ENCODE assay signal across 8 cellular contexts in genomic region chr4:98446499-98447375, GRCh38.
DNase-seq lines count a peak whose midpoint lies in the region; ATAC-seq and TF ChIP-seq lines count a peak whose summit lies in the region.

No MANE protein-coding gene starts in this region.

- H3K27ac Mint-ChIP-seq in CD8-positive, alpha-beta T cell: peak overlapping the region; percentile 90

- TF ChIP-seq CTCF in CD8-positive, alpha-beta T cell (IDR thresholded peaks at IDR 0.05): no peak

- H3K27me3 ChIP-seq in CD8-positive, alpha-beta T cell (ENCODE audit: insufficient read depth, low read length): no peaks in the 10 kb centered on the region

- DNase-seq in CD8-positive, alpha-beta T cell: peak; percentile 18 to 74 (median 57)
- DNase-seq in KG1 (lab: John Stamatoyannopoulos, UW) (peak; percentile 74), germinal center (ENCODE audit: low spot score) (peak; percentile 44), DMS53 (lab: John Stamatoyannopoulos, UW) (no peak), cerebellar cortex (ENCODE audit: low spot score) (no peak)
- DNase-seq in activated CD8-positive, alpha-beta memory T cell treated with anti-CD3 and anti-CD28 coated beads, Interleukin-2, amount 50 U/mL, for 48 hours: peak; percentile 69
- DNase-seq in stimulated activated CD8-positive, alpha-beta memory T cell treated with anti-CD3 and anti-CD28 coated beads, Interleukin-4, amount 100 ng/mL, for 4 hours (ENCODE audit: low read depth in 2 of 2, low spot score in 1 of 2): peak; percentile 27 to 44

- H3K36me3 ChIP-seq in CD8-positive, alpha-beta T cell (ENCODE audit: insufficient read depth, low read length): peaks cover 7% of the 10 kb centered on the region

- ATAC-seq in CD8-positive, alpha-beta T cell: peak; percentile 87
- ATAC-seq in GM21528 (IDR thresholded peaks at IDR 0.05; ENCODE audit: low FRiP score, unreplicated experiment): peak; percentile 80

- no peaks in the 10 kb centered on the region for H3K27me3 Mint-ChIP-seq in CD8-positive, alpha-beta T cell (ENCODE audit: low read depth)

- no peaks in the 10 kb centered on the region for H3K9me3 ChIP-seq in CD8-positive, alpha-beta T cell (ENCODE audit: low read length)

- intact Hi-C loops in CD8-positive, alpha-beta T cell (cut with DNase I, micrococcal nuclease): loop anchor here (1.0 to 5.0 kb wide), 4 partner anchors 184 to 304 kb away; partner anchors contain the start of genes RAP1GDS1 (in 2 of the 2) and STPG2 (in 1 of the 2)

- H3K4me1 ChIP-seq in CD8-positive, alpha-beta T cell (ENCODE audit: insufficient read depth, low read length): peaks cover 35% of the 10 kb centered on the region

- POLR2A ChIA-PET in CD8-positive, alpha-beta T cell (lab: Charles Lee): no interaction called here

- peak overlapping the region; percentile 9 for H3K4me3 ChIP-seq in CD8-positive, alpha-beta T cell (ENCODE audit: low read depth, low read length)

- H3K36me3 Mint-ChIP-seq in CD8-positive, alpha-beta T cell: peaks cover 20% of the 10 kb centered on the region

- H3K9me3 Mint-ChIP-seq in CD8-positive, alpha-beta T cell: no peaks in the 10 kb centered on the region

- H3K4me3 Mint-ChIP-seq in CD8-positive, alpha-beta T cell: peak overlapping the region; percentile 68

- no peak overlapping the region for H3K27ac ChIP-seq in CD8-positive, alpha-beta T cell (ENCODE audit: low read depth, low read length)

- CTCF ChIA-PET in CD8-positive, alpha-beta T cell (lab: Charles Lee): interaction anchor here (1.0 kb wide), 1 partner anchor 13 kb away, joined by 3 read pairs; no protein-coding TSS in a partner anchor

- H3K4me1 Mint-ChIP-seq in CD8-positive, alpha-beta T cell (ENCODE audit: low read depth): peaks cover 38% of the 10 kb centered on the region

Comparison
In these comparisons a context has a peak if more than half of its experiments do, and no peak if none do; other contexts are left out.
1. DNase-seq: peak in CD8-positive, alpha-beta T cell (7 of 7), KG1 (single experiment), activated CD8-positive, alpha-beta memory T cell treated with anti-CD3 and anti-CD28 coated beads, Interleukin-2, amount 50 U/mL, for 48 hours (single experiment), germinal center (single experiment) and stimulated activated CD8-positive, alpha-beta memory T cell treated with anti-CD3 and anti-CD28 coated beads, Interleukin-4, amount 100 ng/mL, for 4 hours (2 of 2); none in DMS53 (single experiment) and cerebellar cortex (single experiment).